Comparison of ENCODE assay signal across 8 cellular contexts in the genomic region with DNA sequence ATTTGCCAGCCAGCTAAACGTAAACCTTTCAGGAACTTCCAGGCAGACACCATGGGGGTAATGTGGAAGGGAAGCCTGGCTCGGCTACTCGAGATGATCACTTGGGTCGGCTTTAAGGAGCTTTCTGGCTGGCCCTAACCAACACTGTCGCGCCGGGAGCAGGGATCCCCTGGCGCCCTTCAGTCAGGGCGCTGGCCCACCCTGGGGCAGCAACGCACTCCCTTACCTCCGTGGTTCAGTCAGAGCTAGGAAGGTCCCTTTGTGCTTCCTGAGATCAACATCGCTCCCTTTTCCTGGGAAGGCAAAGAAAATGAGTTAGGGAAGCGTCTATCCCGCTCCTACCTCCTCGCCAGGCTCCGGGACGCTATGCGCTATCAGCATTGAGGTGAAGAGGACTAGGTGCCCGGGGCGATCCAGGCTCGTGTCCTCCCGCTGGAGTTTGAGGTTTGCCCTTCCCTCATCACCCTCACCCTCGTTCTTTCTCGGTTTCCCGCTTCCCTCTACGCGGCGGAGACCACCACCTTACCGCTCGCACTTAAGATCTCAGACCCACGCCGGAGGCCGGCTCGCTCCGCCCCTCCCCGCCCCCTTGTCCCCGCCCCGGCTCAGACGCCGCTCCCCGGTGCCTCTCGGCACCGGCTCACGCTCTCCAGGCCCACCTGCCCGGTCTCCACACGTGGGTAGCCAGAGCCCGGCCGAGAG. TPM values are rescaled to one million over a fixed set of nuclear protein-coding genes. Genes with fewer than 3 reads are reported as not detected.
DNase-seq lines count a peak whose midpoint lies in the region; ATAC-seq and TF ChIP-seq lines count a peak whose summit lies in the region.

No MANE protein-coding gene starts in this region.

- H2BK12ac ChIP-seq in mesenchymal stem cell (ENCODE audit: low read length in 2 of 2) = peak overlapping the region in 1 of 2 experiments; percentile 76

- peaks cover 22% of the 10 kb centered on the region for H3K4me1 Mint-ChIP-seq in Caco-2 (ENCODE audit: low read depth, unreplicated experiment)

- POLR2A ChIA-PET in Caco-2 (lab: Charles Lee) = interaction anchor here (0.5 to 1.5 kb wide), 9 partner anchors 8 to 415 kb away, joined by 3 to 15 read pairs (median 4); partner anchors contain the start of genes ABHD1 and OST4

- H3K36me3 ChIP-seq in Caco-2 (ENCODE audit: control insufficient read depth, insufficient read depth, low read length) = peaks cover 12% of the 10 kb centered on the region
- H3K36me3 ChIP-seq in mesenchymal stem cell (ENCODE audit: control insufficient read depth in 1 of 2, insufficient read depth in 2 of 2, low read depth in 1 of 2, low read length in 2 of 2) = peaks cover 24 to 63% of the 10 kb centered on the region in 2 experiments
- H3K36me3 ChIP-seq in urinary bladder (ENCODE audit: insufficient read depth) = no peaks in the 10 kb centered on the region

- H3K4me2 ChIP-seq in mesenchymal stem cell (ENCODE audit: low read length, poor library complexity, severe bottlenecking) = peak overlapping the region; percentile 97

- H3K36me3 Mint-ChIP-seq in Caco-2 (ENCODE audit: insufficient read depth, unreplicated experiment) = peaks cover 59% of the 10 kb centered on the region

- DNase-seq in Caco-2 (peak in 1 of 2 experiments; percentile 92), NCI-H526 treated with DMSO at 0.1 percent for 48 hours (lab: John Stamatoyannopoulos, UW) (peak; percentile 74), coronary artery (ENCODE audit: low spot score) (no peak), mesenchymal stem cell (peak; percentile 42), H4 (ENCODE audit: low spot score) (no peak)
- DNase-seq in activated CD8-positive, alpha-beta memory T cell treated with anti-CD3 and anti-CD28 coated beads for 24 hours = no peak

- H3K27me3 ChIP-seq in Caco-2 (replicated peaks; ENCODE audit: control insufficient read depth, insufficient read depth, low read length) = no peaks in the 10 kb centered on the region
- H3K27me3 ChIP-seq in mesenchymal stem cell (ENCODE audit: control insufficient read depth in 1 of 2, insufficient read depth in 1 of 2, low read length in 2 of 2) = no peaks in the 10 kb centered on the region

- peaks cover 25% of the 10 kb centered on the region for H3K4me1 ChIP-seq in Caco-2
- peaks cover 4% of the 10 kb centered on the region for H3K4me1 ChIP-seq in mesenchymal stem cell (ENCODE audit: control insufficient read depth, insufficient read depth, low read depth, low read length)
- H3K4me1 ChIP-seq in urinary bladder (ENCODE audit: insufficient read depth) = no peaks in the 10 kb centered on the region

- peak overlapping the region in 1 of 2 experiments; percentile 34 for H3K23ac ChIP-seq in mesenchymal stem cell (ENCODE audit: low read length in 2 of 2)

- H2BK120ac ChIP-seq in mesenchymal stem cell (ENCODE audit: low read depth, low read length) = peak overlapping the region; percentile 43

- H2AK5ac ChIP-seq in mesenchymal stem cell (ENCODE audit: low read length, severe bottlenecking) = no peak overlapping the region

- H3K27ac Mint-ChIP-seq in Caco-2 (ENCODE audit: unreplicated experiment) = peak overlapping the region; percentile 100

- peak overlapping the region in 1 of 2 experiments; percentile 61 for H3K14ac ChIP-seq in mesenchymal stem cell (ENCODE audit: low read length in 2 of 2)

- intact Hi-C loops in Caco-2 (cut with micrococcal nuclease; ENCODE audit: unreplicated experiment) = loop anchor here (5.0 kb wide), 1 partner anchor 114 kb away; no protein-coding TSS in a partner anchor

- CTCF ChIA-PET in Caco-2 (lab: Charles Lee) = interaction anchor here (0.6 to 1.6 kb wide), 6 partner anchors 20 to 130 kb away, joined by 3 to 10 read pairs (median 4); partner anchors contain the start of genes KHK and PREB

- H2AFZ ChIP-seq in mesenchymal stem cell (ENCODE audit: low read depth, low read length) = peak overlapping the region; percentile 78

- H3K18ac ChIP-seq in mesenchymal stem cell (ENCODE audit: low read depth in 1 of 2, low read length in 2 of 2) = peak overlapping the region in 1 of 2 experiments; percentile 81

- peak; percentile 12 for ATAC-seq in GM21786 (IDR thresholded peaks at IDR 0.05; ENCODE audit: unreplicated experiment)

- H3K9me3 Mint-ChIP-seq in Caco-2 (ENCODE audit: unreplicated experiment) = no peaks in the 10 kb centered on the region

- no peak overlapping the region for H4K91ac ChIP-seq in mesenchymal stem cell (ENCODE audit: low read length)

- peak overlapping the region; percentile 98 for H3K4me3 Mint-ChIP-seq in Caco-2 (ENCODE audit: unreplicated experiment)

- peak overlapping the region; percentile 58 for H3K4me3 ChIP-seq in Caco-2 (ENCODE audit: low read depth, low read length)
- H3K4me3 ChIP-seq in coronary artery = peak overlapping the region; percentile 93
- H3K4me3 ChIP-seq in mesenchymal stem cell (ENCODE audit: insufficient read depth in 1 of 2, low read depth in 1 of 2, low read length in 2 of 2) = peak overlapping the region; percentile 67 to 97
- H3K4me3 ChIP-seq in urinary bladder (ENCODE audit: low read depth, low read length) = peak overlapping the region; percentile 68

- TF ChIP-seq CTCF in Caco-2 (IDR thresholded peaks at IDR 0.05; ENCODE audit: insufficient read depth in 1 of 2, low read depth in 1 of 2, low read length in 1 of 2, severe bottlenecking in 1 of 2, unreplicated experiment in 1 of 2) (no peak), coronary artery (IDR thresholded peaks at IDR 0.05) (no peak)

- TSS peak; percentile 80 for BruUV-seq in Caco-2 (replicated peaks; lab: Mats Ljungman, UMichigan)

- H2BK5ac ChIP-seq in mesenchymal stem cell (ENCODE audit: low read depth, low read length, poor library complexity, severe bottlenecking) = no peak overlapping the region

- peak overlapping the region in 1 of 2 experiments; percentile 58 for H3K4ac ChIP-seq in mesenchymal stem cell (ENCODE audit: low read depth in 1 of 2, low read length in 2 of 2)

- H2BK15ac ChIP-seq in mesenchymal stem cell (ENCODE audit: low read depth, poor library complexity, severe bottlenecking) = no peak overlapping the region

- H3K27ac ChIP-seq in coronary artery = peak overlapping the region; percentile 97 to 98
- peak overlapping the region; percentile 22 for H3K27ac ChIP-seq in mesenchymal stem cell (ENCODE audit: low read length, poor library complexity, severe bottlenecking)
- no peak overlapping the region for H3K27ac ChIP-seq in urinary bladder (ENCODE audit: low read depth)

- peak overlapping the region; percentile 64 for H4K8ac ChIP-seq in mesenchymal stem cell (ENCODE audit: low read length)

- H3K9ac ChIP-seq in mesenchymal stem cell (ENCODE audit: low read length) = peak overlapping the region; percentile 100

- WGBS in mesenchymal stem cell = 1% methylated on average over 48 of the region's 48 CpGs
- 3% methylated on average over 48 of the region's 48 CpGs for WGBS in urinary bladder

- H3K9me3 ChIP-seq in Caco-2 (no peaks in the 10 kb centered on the region), mesenchymal stem cell (ENCODE audit: control insufficient read depth, low read length) (no peaks in the 10 kb centered on the region)

- H3K27me3 Mint-ChIP-seq in Caco-2 (ENCODE audit: insufficient read depth, unreplicated experiment) = no peaks in the 10 kb centered on the region

- peaks cover 21% of the 10 kb centered on the region for H3K79me1 ChIP-seq in mesenchymal stem cell (replicated peaks; ENCODE audit: low read length, poor library complexity, severe bottlenecking)

RNA-seq across cellular contexts. Expression of gene ATRAID, which starts 0.4 kb away (rescaled TPM):
- total RNA-seq in Caco-2 (2022) (150 and 157 TPM in 2 replicates), urinary bladder (134 TPM)
- polyA plus RNA-seq in mesenchymal stem cell (2013, experiment 1 of 2) = 183 TPM
- polyA plus RNA-seq in mesenchymal stem cell (2013, experiment 2 of 2) = 185 TPM
- polyA plus RNA-seq in urinary bladder = 174 TPM
- 196 and 202 TPM in 2 replicates for total RNA-seq in H4 (2014; rRNA removed; shearing (Covaris generic))

RNA-seq across cellular contexts. Expression of gene SLC5A6, which starts 0.7 kb away (rescaled TPM):
- total RNA-seq in Caco-2 (2022) (93.7 and 98.2 TPM in 2 replicates), urinary bladder (8.2 TPM)
- polyA plus RNA-seq in mesenchymal stem cell (2013, experiment 1 of 2) = 21.3 TPM
- 19.6 TPM for polyA plus RNA-seq in mesenchymal stem cell (2013, experiment 2 of 2)
- polyA plus RNA-seq in urinary bladder = 17.7 TPM
- total RNA-seq in H4 (2014; rRNA removed; shearing (Covaris generic)) = 22.6 and 26.2 TPM in 2 replicates

RNA-seq across cellular contexts. Expression of gene CAD, which starts 5.8 kb away (rescaled TPM):
- total RNA-seq in Caco-2 (2022) (86.4 and 103 TPM in 2 replicates), urinary bladder (27.3 TPM)
- 12.6 TPM for polyA plus RNA-seq in mesenchymal stem cell (2013, experiment 1 of 2)
- polyA plus RNA-seq in mesenchymal stem cell (2013, experiment 2 of 2) = 10.9 TPM
- polyA plus RNA-seq in urinary bladder = 23.4 TPM
- total RNA-seq in H4 (2014; rRNA removed; shearing (Covaris generic)) = 4.7 and 6.9 TPM in 2 replicates

RNA-seq across cellular contexts. Expression of gene SLC30A3, which starts 51.5 kb away (rescaled TPM):
- 3.9 and 4.3 TPM in 2 replicates for total RNA-seq in Caco-2 (2022)
- polyA plus RNA-seq in mesenchymal stem cell (2013, experiment 1 of 2) = 0.03 TPM
- polyA plus RNA-seq in mesenchymal stem cell (2013, experiment 2 of 2) = 0.05 TPM
- total RNA-seq in urinary bladder = 0.53 TPM
- polyA plus RNA-seq in urinary bladder = 0.04 TPM
- 0.46 and 0.49 TPM in 2 replicates for total RNA-seq in H4 (2014; rRNA removed; shearing (Covaris generic))

Comparison
In these comparisons a context has a peak if more than half of its experiments do, and no peak if none do; other contexts are left out.
1. DNase-seq: peak in NCI-H526 treated with DMSO at 0.1 percent for 48 hours (single experiment) and mesenchymal stem cell (single experiment); none in coronary artery (single experiment), activated CD8-positive, alpha-beta memory T cell treated with anti-CD3 and anti-CD28 coated beads for 24 hours (single experiment) and H4 (single experiment).
2. Peak in every context shown above with its lines, with median percentiles within 50 percentile points of each other: H3K4me3 ChIP-seq.